Comparison of ENCODE assay signal across 9 cellular contexts in genomic region chr20:21396045-21396893, GRCh38. TPM values are rescaled to one million over a fixed set of nuclear protein-coding genes. Genes with fewer than 3 reads are reported as not detected.
A peak's percentile ranks its signal among the peaks of the same experiment; 100 is the strongest.
DNase-seq lines count a peak whose midpoint lies in the region; ATAC-seq, FAIRE-seq and TF ChIP-seq lines count a peak whose summit lies in the region.
"Had no signal": no experiment of that assay in that cellular context is flagged by ENCODE, and none has a peak within 500 bp of the region (broad histone marks: within the 10 kb centered on the region; RNA-seq: fewer than 3 reads in every experiment).

No MANE protein-coding gene starts in this region.

- 5% methylated on average over 62 of the region's 119 CpGs; no CpG with 5 or more reads in 1 of the 2 donors for WGBS in tibial nerve, 2 donors

- H3K4me3 ChIP-seq in GM08714 (ENCODE audit: low read length), result peak overlapping the region; percentile 44; the same call in 1 of the 2 replicates
- peak overlapping the region; percentile 14 for H3K4me3 ChIP-seq in colonic mucosa
- peak overlapping the region; percentile 8 to 39 for H3K4me3 ChIP-seq in neutrophil (ENCODE audit: low read depth in 1 of 2, low read length in 1 of 2)
- H3K4me3 ChIP-seq in tibial nerve, result peak overlapping the region in 1 of 4 donors; percentile 27

- H3K9me3 ChIP-seq in colonic mucosa, result no peaks in the 10 kb centered on the region
- H3K9me3 ChIP-seq in neutrophil, result no peaks in the 10 kb centered on the region
- H3K9me3 ChIP-seq in tibial nerve, result no peaks in the 10 kb centered on the region
- H3K9me3 ChIP-seq: heart right ventricle had no signal

- TF ChIP-seq CTCF in colonic mucosa (IDR thresholded peaks at IDR 0.05) (no peak), neutrophil (IDR thresholded peaks at IDR 0.05) (no peak), tibial nerve (IDR thresholded peaks at IDR 0.05) (no peak)

- H3K27me3 ChIP-seq in colonic mucosa, result peaks cover 83% of the 10 kb centered on the region
- H3K27me3 ChIP-seq in neutrophil, result peaks cover 100% of the 10 kb centered on the region
- peaks cover 4 to 91% of the 10 kb centered on the region in 2 donors for H3K27me3 ChIP-seq in tibial nerve

- H3K36me3 ChIP-seq in colonic mucosa (no peaks in the 10 kb centered on the region), neutrophil (no peaks in the 10 kb centered on the region), tibial nerve (no peaks in the 10 kb centered on the region)
- H3K36me3 ChIP-seq: heart right ventricle had no signal

- intact Hi-C loops in colonic mucosa (cut with DNase I), result no loop called here

- FAIRE-seq in H54 (lab: Jason Lieb, UNC), result no peak

- TF ChIP-seq EP300 in tibial nerve (IDR thresholded peaks at IDR 0.05), result no peak

- H3K27ac ChIP-seq in colonic mucosa (no peak overlapping the region), neutrophil (no peak overlapping the region), tibial nerve (no peak overlapping the region)
- H3K27ac ChIP-seq: heart right ventricle had no signal

- DNase-seq in NCI-H1092 treated with DMSO at 0.1 percent for 48 hours (lab: John Stamatoyannopoulos, UW) (peak; percentile 49), colonic mucosa (no peak), NCI-H748 treated with DMSO at 0.1 percent for 48 hours (lab: John Stamatoyannopoulos, UW) (no peak), tibial nerve (ENCODE audit: low spot score in 2 of 2) (no peak), H54 (ENCODE audit: insufficient read length, low spot score) (no peak)

- H3K4me1 ChIP-seq in colonic mucosa (peaks cover 4% of the 10 kb centered on the region), neutrophil (ENCODE audit: control insufficient read depth in 1 of 2, insufficient read depth in 1 of 2, low read depth in 1 of 2, low read length in 1 of 2) (peaks cover 21 to 34% of the 10 kb centered on the region in 2 experiments), tibial nerve (peaks cover 0 to 33% (median 2%) of the 10 kb centered on the region in 4 donors)

- TF ChIP-seq POLR2A in tibial nerve (IDR thresholded peaks at IDR 0.05), result no peak
- TF ChIP-seq POLR2A in H54 (IDR thresholded peaks at IDR 0.05; ENCODE audit: low read depth, low read length), result no peak

- ATAC-seq in GM18858 (IDR thresholded peaks at IDR 0.05; ENCODE audit: unreplicated experiment), result no peak

- no peak overlapping the region for H3K9ac ChIP-seq in colonic mucosa (ENCODE audit: low read depth in 2 of 2, low read length in 2 of 2)

RNA-seq across cellular contexts. Expression of gene NKX2-4, which starts 1.1 kb away (rescaled TPM):
- not detected for total RNA-seq in colonic mucosa
- total RNA-seq in tibial nerve, result not detected
- total RNA-seq: heart right ventricle had no signal
